In genomic region chr9:88745281-88746001, GRCh38 we compare ENCODE assay signal across 15 cellular contexts.
A peak's percentile ranks its signal among the peaks of the same experiment; 100 is the strongest.
DNase-seq lines count a peak whose midpoint lies in the region; ATAC-seq and TF ChIP-seq lines count a peak whose summit lies in the region.
"Had no signal": no experiment of that assay in that cellular context is flagged by ENCODE, and none has a peak within 500 bp of the region (broad histone marks: within the 10 kb centered on the region; RNA-seq: fewer than 3 reads in every experiment).

No MANE protein-coding gene starts in this region.

- no peaks in the 10 kb centered on the region for H3K9me3 ChIP-seq in mucosa of descending colon
- H3K9me3 ChIP-seq: HAP-1 had no signal

- H3K4me3 ChIP-seq in AG04449 (ENCODE audit: low read depth, low read length) (no peak overlapping the region), HFF-Myc (replicated peaks; ENCODE audit: low read depth, low read length) (no peak overlapping the region), mucosa of descending colon (no peak overlapping the region)
- H3K4me3 ChIP-seq: HAP-1 had no signal

- ATAC-seq in mucosa of descending colon (peak; percentile 41), HG02938 (IDR thresholded peaks at IDR 0.05; ENCODE audit: unreplicated experiment) (no peak), HG03139 (IDR thresholded peaks at IDR 0.05; ENCODE audit: unreplicated experiment) (no peak)

- DNase-seq in AG04449 (ENCODE audit: low read depth, low spot score) (peak; percentile 86), HFF-Myc (ENCODE audit: extremely low read depth, low read depth) (peak; percentile 99), epidermal melanocyte (ENCODE audit: insufficient read length, low spot score) (peak; percentile 36), mucosa of descending colon (peak in 1 of 3 donors; percentile 32), globus pallidus (ENCODE audit: low spot score) (no peak), NCI-H2107 (lab: John Stamatoyannopoulos, UW) (no peak)
- DNase-seq: ACHN; activated CD8-positive, alpha-beta memory T cell treated with anti-CD3 and anti-CD28 coated beads, Interleukin-2, amount 50 U/mL, for 48 hours; NCI-H1105; NCI-H2227 treated with DMSO at 0.1 percent for 48 hours; occipital lobe; stimulated activated CD8-positive, alpha-beta memory T cell treated with anti-CD3 and anti-CD28 coated beads, Interleukin-4, amount 100 ng/mL, for 48 hours had no signal

- POLR2A ChIA-PET in AG04449 (lab: Yijun Ruan, JAX) = interaction anchor here (0.8 to 1.2 kb wide), 2 partner anchors 69 to 70 kb away, joined by 3 read pairs; no protein-coding TSS in a partner anchor

- CTCF ChIA-PET in AG04449 (lab: Yijun Ruan, JAX) = interaction anchor here (1.2 to 2.2 kb wide), 6 partner anchors 11 to 255 kb away, joined by 3 to 10 read pairs (median 4); no protein-coding TSS in a partner anchor

- H3K36me3 ChIP-seq in mucosa of descending colon (ENCODE audit: low read depth) = no peaks in the 10 kb centered on the region
- H3K36me3 ChIP-seq: HAP-1 had no signal

- H3K4me1 ChIP-seq in mucosa of descending colon (ENCODE audit: low read depth) = no peaks in the 10 kb centered on the region
- H3K4me1 ChIP-seq: HAP-1 had no signal

- no peak for TF ChIP-seq CTCF in AG04449 (IDR thresholded peaks at IDR 0.05; ENCODE audit: insufficient read depth, low read length, missing control alignments)
- no peak for TF ChIP-seq CTCF in HFF-Myc (IDR thresholded peaks at IDR 0.05; ENCODE audit: low read depth, low read length, missing control alignments)
- no peak for TF ChIP-seq CTCF in mucosa of descending colon (IDR thresholded peaks at IDR 0.05)

- intact Hi-C loops in mucosa of descending colon (cut with DNase I, micrococcal nuclease) = loop anchor here in 1 of 2 donors (10.0 kb wide), 1 partner anchor 249 kb away; the partner anchor contains the start of gene S1PR3

Comparison
In these comparisons a context has a peak if more than half of its experiments do, and no peak if none do; other contexts are left out.
1. DNase-seq: peak in AG04449 (single experiment), HFF-Myc (single experiment) and epidermal melanocyte (single experiment); none in globus pallidus (single experiment) and NCI-H2107 (single experiment).